ENCODE assay signal across 20 cellular contexts in genomic region chrX:40964633-40965586, GRCh38.
DNase-seq lines count a peak whose midpoint lies in the region; ATAC-seq and TF ChIP-seq lines count a peak whose summit lies in the region.
"Had no signal": no experiment of that assay in that cellular context is flagged by ENCODE, and none has a peak within 500 bp of the region (broad histone marks: within the 10 kb centered on the region; RNA-seq: fewer than 3 reads in every experiment).

No MANE protein-coding gene starts in this region.

- H3K27ac Mint-ChIP-seq in stimulated activated naive CD8-positive, alpha-beta T cell treated with anti-CD3 and anti-CD28 coated beads, Interleukin-15, amount 100 ng/mL, for 72 hours, result no peak overlapping the region
- H3K27ac Mint-ChIP-seq: stimulated activated naive B cell treated with anti-CD40 and anti-IgM and Interleukin-4, amounts not matched to agents 10 μg/mL and 1 μg/mL and 100 μg/mL, for 72 hours had no signal

- peaks cover 0 to 4% of the 10 kb centered on the region in 2 donors for H3K9me3 Mint-ChIP-seq in stimulated activated naive CD8-positive, alpha-beta T cell treated with anti-CD3 and anti-CD28 coated beads, Interleukin-15, amount 100 ng/mL, for 72 hours
- H3K9me3 Mint-ChIP-seq: naive thymus-derived CD8-positive, alpha-beta T cell; stimulated activated naive B cell treated with anti-CD40 and anti-IgM and Interleukin-4, amounts not matched to agents 10 μg/mL and 1 μg/mL and 100 μg/mL, for 72 hours had no signal

- H3K4me1 ChIP-seq in iPS-18a (ENCODE audit: control insufficient read depth, low read depth, low read length) (no peaks in the 10 kb centered on the region), smooth muscle cell (ENCODE audit: low read depth) (no peaks in the 10 kb centered on the region), sigmoid colon (no peaks in the 10 kb centered on the region)
- H3K4me1 ChIP-seq: pancreas, thyroid gland had no signal

- no peaks in the 10 kb centered on the region for H3K27me3 ChIP-seq in iPS-18a (ENCODE audit: control insufficient read depth, insufficient read depth, low read length)
- no peaks in the 10 kb centered on the region for H3K27me3 ChIP-seq in smooth muscle cell (ENCODE audit: low read depth)
- no peaks in the 10 kb centered on the region for H3K27me3 ChIP-seq in sigmoid colon
- H3K27me3 ChIP-seq: hepatocyte, thyroid gland had no signal

- intact Hi-C loops in sigmoid colon (cut with DNase I), result no loop called here

- H3K9ac ChIP-seq in iPS-18a (ENCODE audit: low read length), result peak overlapping the region; percentile 3
- H3K9ac ChIP-seq in smooth muscle cell (ENCODE audit: low read depth), result no peak overlapping the region

- no peaks in the 10 kb centered on the region for H3K27me3 Mint-ChIP-seq in stimulated activated naive CD8-positive, alpha-beta T cell treated with anti-CD3 and anti-CD28 coated beads, Interleukin-15, amount 100 ng/mL, for 72 hours
- H3K27me3 Mint-ChIP-seq: naive thymus-derived CD8-positive, alpha-beta T cell had no signal

- no peak for TF ChIP-seq POLR2A in sigmoid colon (IDR thresholded peaks at IDR 0.05)

- POLR2A ChIA-PET in RWPE1 (lab: Yijun Ruan, JAX; ENCODE audit: low non-redundant PET), result no interaction called here

- H3K4me2 ChIP-seq in smooth muscle cell, result no peak overlapping the region
- H3K4me2 ChIP-seq: hepatocyte had no signal

- H3K36me3 ChIP-seq in iPS-18a (ENCODE audit: control insufficient read depth, low read depth, low read length), result no peaks in the 10 kb centered on the region
- H3K36me3 ChIP-seq in smooth muscle cell (ENCODE audit: low read depth), result no peaks in the 10 kb centered on the region
- no peaks in the 10 kb centered on the region for H3K36me3 ChIP-seq in sigmoid colon
- H3K36me3 ChIP-seq: pancreas, thyroid gland had no signal

- TF ChIP-seq CTCF in RWPE1 (conservative IDR thresholded peaks at IDR 0.05; ENCODE audit: low read depth), result no peak
- no peak for TF ChIP-seq CTCF in smooth muscle cell (IDR thresholded peaks at IDR 0.05; ENCODE audit: borderline replicate concordance, insufficient read depth, poor library complexity, severe bottlenecking)
- no peak for TF ChIP-seq CTCF in sigmoid colon (IDR thresholded peaks at IDR 0.05)

- CTCF ChIA-PET in RWPE1 (lab: Yijun Ruan, JAX), result no interaction called here

- no peaks in the 10 kb centered on the region for H3K79me2 ChIP-seq in smooth muscle cell (ENCODE audit: low read depth)
- H3K79me2 ChIP-seq: hepatocyte had no signal

- TF ChIP-seq EP300 in sigmoid colon (IDR thresholded peaks at IDR 0.05), result no peak

- H2AFZ ChIP-seq in smooth muscle cell (ENCODE audit: low read depth), result no peak overlapping the region
- H2AFZ ChIP-seq: hepatocyte had no signal

- H4K20me1 ChIP-seq in smooth muscle cell (ENCODE audit: low read depth), result no peaks in the 10 kb centered on the region

- ATAC-seq in left lobe of liver, result no peak
- no peak for ATAC-seq in stimulated activated naive CD8-positive, alpha-beta T cell treated with anti-CD3 and anti-CD28 coated beads, Interleukin-15, amount 100 ng/mL, for 72 hours
- ATAC-seq: naive thymus-derived CD8-positive, alpha-beta T cell had no signal

- H3K4me3 ChIP-seq in iPS-18a (ENCODE audit: low read length) (no peak overlapping the region), smooth muscle cell (no peak overlapping the region), sigmoid colon (no peak overlapping the region)
- H3K4me3 ChIP-seq: hepatocyte, pancreas, thyroid gland had no signal

- no peaks in the 10 kb centered on the region for H3K9me3 ChIP-seq in iPS-18a (ENCODE audit: control insufficient read depth, low read depth, low read length)
- no peaks in the 10 kb centered on the region for H3K9me3 ChIP-seq in smooth muscle cell (replicated peaks; ENCODE audit: low read depth)
- H3K9me3 ChIP-seq in sigmoid colon, result no peaks in the 10 kb centered on the region
- H3K9me3 ChIP-seq: pancreas, thyroid gland had no signal

- no peaks in the 10 kb centered on the region for H3F3A ChIP-seq in smooth muscle cell (ENCODE audit: low read depth)

- WGBS in smooth muscle cell (ENCODE audit: low lambda C conversion rate), result 69% methylated on average over 4 of the region's 4 CpGs
- 68 to 70% methylated on average over 4 of the region's 4 CpGs for WGBS in sigmoid colon, 2 donors

- H3K4me1 Mint-ChIP-seq in stimulated activated naive CD8-positive, alpha-beta T cell treated with anti-CD3 and anti-CD28 coated beads, Interleukin-15, amount 100 ng/mL, for 72 hours, result peaks cover 5% of the 10 kb centered on the region

- H3K27ac ChIP-seq in RWPE1 (no peak overlapping the region), iPS-18a (ENCODE audit: low read length) (no peak overlapping the region), smooth muscle cell (ENCODE audit: low read depth) (peak overlapping the region; percentile 31), sigmoid colon (no peak overlapping the region)
- H3K27ac ChIP-seq: hepatocyte, pancreas, thyroid gland, VCaP had no signal

- DNase-seq in DMS53 treated with DMSO at 0.1 percent for 48 hours (lab: John Stamatoyannopoulos, UW; ENCODE audit: unreplicated experiment) (peak; percentile 26), RWPE1 (ENCODE audit: low spot score) (peak; percentile 11), smooth muscle cell (lab: John Stamatoyannopoulos, UW; ENCODE audit: unreplicated experiment) (no peak), sigmoid colon (no peak), left lobe of liver (ENCODE audit: low spot score) (no peak)
- no peak for DNase-seq in stimulated activated naive CD8-positive, alpha-beta T cell treated with anti-CD3 and anti-CD28 coated beads, Interleukin-15, amount 100 ng/mL, for 72 hours
- DNase-seq: activated CD4-positive, alpha-beta T cell treated with anti-CD3 and anti-CD28 coated beads, Interleukin-2, amount 50 U/mL, for 4 hours; activated CD8-positive, alpha-beta memory T cell treated with anti-CD3 and anti-CD28 coated beads, Interleukin-2, amount 50 U/mL, for 48 hours; activated gamma-delta T cell; mesendoderm; naive thymus-derived CD8-positive, alpha-beta T cell; NCI-H1694; NCI-H774; pancreas; stimulated activated CD4-positive, alpha-beta T cell treated with anti-CD3 and anti-CD28 coated beads, Interleukin-1b, Interleukin-23, amount 100 ng/mL, for 48 hours; stimulated activated naive B cell treated with anti-CD40 and anti-IgM and Interleukin-4, amounts not matched to agents 10 μg/mL and 1 μg/mL and 100 μg/mL, for 72 hours; thyroid gland had no signal

- no peak overlapping the region for H3K4me3 Mint-ChIP-seq in stimulated activated naive CD8-positive, alpha-beta T cell treated with anti-CD3 and anti-CD28 coated beads, Interleukin-15, amount 100 ng/mL, for 72 hours
- H3K4me3 Mint-ChIP-seq: naive thymus-derived CD8-positive, alpha-beta T cell; stimulated activated naive B cell treated with anti-CD40 and anti-IgM and Interleukin-4, amounts not matched to agents 10 μg/mL and 1 μg/mL and 100 μg/mL, for 72 hours had no signal

Comparison
In these comparisons a context has a peak if more than half of its experiments do, and no peak if none do; other contexts are left out.
1. DNase-seq: peak in DMS53 treated with DMSO at 0.1 percent for 48 hours (single experiment) and RWPE1 (single experiment); none in smooth muscle cell (single experiment), sigmoid colon (single experiment), left lobe of liver (single experiment) and stimulated activated naive CD8-positive, alpha-beta T cell treated with anti-CD3 and anti-CD28 coated beads, Interleukin-15, amount 100 ng/mL, for 72 hours (0 of 2).